ENCODE assay signal across 15 cellular contexts in genomic region chr1:151606867-151607266, GRCh38. TPM values are rescaled to one million over a fixed set of nuclear protein-coding genes. Genes with fewer than 3 reads are reported as not detected.
DNase-seq lines count a peak whose midpoint lies in the region; TF ChIP-seq lines count a peak whose summit lies in the region.
"Had no signal": no experiment of that assay in that cellular context is flagged by ENCODE, and none has a peak within 500 bp of the region (broad histone marks: within the 10 kb centered on the region; RNA-seq: fewer than 3 reads in every experiment).

No MANE protein-coding gene starts in this region.

- no peak overlapping the region for H3K4me3 Mint-ChIP-seq in type B pancreatic cell
- H3K4me3 Mint-ChIP-seq: B cell had no signal

- H3K27ac Mint-ChIP-seq in type B pancreatic cell: peak overlapping the region; percentile 12
- H3K27ac Mint-ChIP-seq: B cell, H9 had no signal

- H2AFZ ChIP-seq in hepatocyte (no peak overlapping the region), OCI-LY7 (ENCODE audit: low read length) (no peak overlapping the region)

- no peaks in the 10 kb centered on the region for H3K36me3 ChIP-seq in Peyer's patch
- no peaks in the 10 kb centered on the region for H3K36me3 ChIP-seq in hepatocyte (replicated peaks; ENCODE audit: insufficient read depth, low read depth)
- no peaks in the 10 kb centered on the region for H3K36me3 ChIP-seq in OCI-LY7 (ENCODE audit: insufficient read depth, low read length)

- BruUV-seq in OCI-LY7 (replicated peaks; lab: Mats Ljungman, UMichigan): no TSS peak

- peaks cover 5% of the 10 kb centered on the region for H3K27me3 Mint-ChIP-seq in type B pancreatic cell

- no peaks in the 10 kb centered on the region for H3K27me3 ChIP-seq in Peyer's patch
- no peaks in the 10 kb centered on the region for H3K27me3 ChIP-seq in hepatocyte

- no peaks in the 10 kb centered on the region for H3K79me2 ChIP-seq in hepatocyte
- no peaks in the 10 kb centered on the region for H3K79me2 ChIP-seq in OCI-LY7 (ENCODE audit: insufficient read depth, low read depth, low read length)

- peak overlapping the region in 3 of 4 donors; percentile 35 to 87 (median 80) for H3K27ac ChIP-seq in Peyer's patch
- H3K27ac ChIP-seq in hepatocyte: peak overlapping the region; percentile 92
- no peak overlapping the region for H3K27ac ChIP-seq in OCI-LY7 (ENCODE audit: low read depth, low read length, poor library complexity, severe bottlenecking)

- H3K4me3 ChIP-seq in Peyer's patch: no peak overlapping the region
- no peak overlapping the region for H3K4me3 ChIP-seq in hepatocyte
- no peak overlapping the region for H3K4me3 ChIP-seq in OCI-LY7 (ENCODE audit: low read depth, low read length, poor library complexity, severe bottlenecking)

- no peaks in the 10 kb centered on the region for H4K20me1 ChIP-seq in hepatocyte (ENCODE audit: insufficient read depth, poor library complexity, severe bottlenecking)
- no peaks in the 10 kb centered on the region for H4K20me1 ChIP-seq in OCI-LY7 (ENCODE audit: insufficient read depth, low read length)

- H3K9me3 ChIP-seq in Peyer's patch (no peaks in the 10 kb centered on the region), hepatocyte (ENCODE audit: low read depth) (no peaks in the 10 kb centered on the region), OCI-LY7 (ENCODE audit: low read length) (no peaks in the 10 kb centered on the region)

- POLR2A ChIA-PET in OCI-LY7 (lab: Charles Lee): no interaction called here

- TF ChIP-seq CTCF in Peyer's patch (IDR thresholded peaks at IDR 0.05) (no peak), hepatocyte (IDR thresholded peaks at IDR 0.05; ENCODE audit: poor library complexity) (no peak), type B pancreatic cell (conservative IDR thresholded peaks at IDR 0.05) (no peak), OCI-LY7 (conservative IDR thresholded peaks at IDR 0.05; ENCODE audit: low read length) (no peak)

- H3K4me2 ChIP-seq in hepatocyte (peak overlapping the region; percentile 5), OCI-LY7 (ENCODE audit: low read length) (no peak overlapping the region)

- H3K9me2 ChIP-seq in hepatocyte (replicated peaks; ENCODE audit: insufficient read depth) (no peaks in the 10 kb centered on the region), OCI-LY7 (ENCODE audit: insufficient read depth, low read length) (no peaks in the 10 kb centered on the region)

- peaks cover 0 to 9% (median 0%) of the 10 kb centered on the region in 4 donors for H3K4me1 ChIP-seq in Peyer's patch
- H3K4me1 ChIP-seq in hepatocyte (ENCODE audit: insufficient read depth): peaks cover 18% of the 10 kb centered on the region
- peaks cover 8% of the 10 kb centered on the region for H3K4me1 ChIP-seq in OCI-LY7 (ENCODE audit: insufficient read depth, low read length, poor library complexity, severe bottlenecking)

- DNase-seq in HT-29 (ENCODE audit: low spot score) (peak; percentile 31), Peyer's patch (no peak), hepatocyte (ENCODE audit: low spot score) (peak; percentile 24), type B pancreatic cell (ENCODE audit: extremely low spot score, unreplicated experiment) (no peak), LoVo (ENCODE audit: low spot score) (no peak), OCI-LY7 (ENCODE audit: low spot score) (no peak)
- DNase-seq in stimulated activated CD4-positive, alpha-beta T cell treated with anti-CD3 and anti-CD28 coated beads, Interleukin-1b, Interleukin-23, amount 100 ng/mL, for 48 hours: no peak
- DNase-seq: H9, MV-4-11, NCI-H1417, NCI-H187, NCI-H2107, NCI-H2227 treated with DMSO at 0.1 percent for 48 hours, NCI-H524 treated with DMSO at 0.1 percent for 48 hours had no signal

- intact Hi-C loops in OCI-LY7 (cut with micrococcal nuclease; ENCODE audit: unreplicated experiment): no loop called here

- TF ChIP-seq POLR2A in Peyer's patch (IDR thresholded peaks at IDR 0.05): no peak

- H3K4me1 Mint-ChIP-seq in type B pancreatic cell (ENCODE audit: unreplicated experiment): peaks cover 14% of the 10 kb centered on the region

- CTCF ChIA-PET in OCI-LY7 (lab: Charles Lee; ENCODE audit: unreplicated experiment): no interaction called here

- no peaks in the 10 kb centered on the region for H3K36me3 Mint-ChIP-seq in type B pancreatic cell

- 63% methylated on average over 3 of the region's 3 CpGs for WGBS in hepatocyte (ENCODE audit: low lambda C conversion rate, missing lambda C conversion rate)

- H3K9me3 Mint-ChIP-seq in type B pancreatic cell: no peaks in the 10 kb centered on the region
- H3K9me3 Mint-ChIP-seq: H9 had no signal

RNA-seq across cellular contexts. Expression of gene SNX27, which starts 5.0 kb away (rescaled TPM):
- total RNA-seq in HT-29 (2014; rRNA removed; shearing (Covaris generic)): 13.3 and 13.9 TPM in 2 replicates
- total RNA-seq in Peyer's patch (10 to 100 TPM; 24.0 to 50.3 (median 35.1) TPM), hepatocyte (35.1 and 38.7 TPM in 2 replicates), type B pancreatic cell (ENCODE audit: low replicate concordance) (33.1 and 40.7 TPM in 2 replicates), OCI-LY7 (2022) (31.6 and 32.0 TPM in 2 replicates)
- polyA plus RNA-seq in hepatocyte: 18.2 and 24.0 TPM in 2 replicates
- total RNA-seq in OCI-LY7 (2014; rRNA removed; shearing (Covaris generic)): 13.5 and 16.4 TPM in 2 replicates

Comparison
In these comparisons a context has a peak if more than half of its experiments do, and no peak if none do; other contexts are left out.
1. DNase-seq: peak in HT-29 (single experiment) and hepatocyte (single experiment); none in Peyer's patch (0 of 3), type B pancreatic cell (single experiment), stimulated activated CD4-positive, alpha-beta T cell treated with anti-CD3 and anti-CD28 coated beads, Interleukin-1b, Interleukin-23, amount 100 ng/mL, for 48 hours (single experiment), LoVo (single experiment) and OCI-LY7 (single experiment).